ENCODE assay signal across 9 cellular contexts in genomic region chr6:129280719-129281118, GRCh38.
DNase-seq lines count a peak whose midpoint lies in the region; ATAC-seq and TF ChIP-seq lines count a peak whose summit lies in the region.
"Had no signal": no experiment of that assay in that cellular context is flagged by ENCODE, and none has a peak within 500 bp of the region (broad histone marks: within the 10 kb centered on the region; RNA-seq: fewer than 3 reads in every experiment).

No MANE protein-coding gene starts in this region.

- H3K9me3 ChIP-seq in spleen = no peaks in the 10 kb centered on the region

- intact Hi-C loops in activated CD4-positive, alpha-beta T cell treated with anti-CD3 and anti-CD28 coated beads, Interleukin-2, amount 10 ng/mL, durations not matched to agents 24 days and 14 days (cut with micrococcal nuclease) = no loop called here
- intact Hi-C loops in dorsolateral prefrontal cortex (cut with DNase I) (no loop called here), spleen (cut with DNase I; ENCODE audit: low total_unique reads) (no loop called here)

- H3K27me3 ChIP-seq in dorsolateral prefrontal cortex (no peaks in the 10 kb centered on the region), spleen (replicated peaks in 1 of 7) (no peaks in the 10 kb centered on the region)

- no peak for TF ChIP-seq CTCF in dorsolateral prefrontal cortex (IDR thresholded peaks at IDR 0.05 in 54 of 56, conservative IDR thresholded peaks at IDR 0.05 in 2 of 56; ENCODE audit: low read depth in 1 of 56, partially characterized antibody in 56 of 56)
- TF ChIP-seq CTCF in spleen (IDR thresholded peaks at IDR 0.05 in 8 of 11, conservative IDR thresholded peaks at IDR 0.05 in 3 of 11) = no peak

- peaks cover 11% of the 10 kb centered on the region for H3K4me1 Mint-ChIP-seq in activated CD4-positive, alpha-beta T cell treated with anti-CD3 and anti-CD28 coated beads, Interleukin-2, amount 10 ng/mL, durations not matched to agents 24 days and 14 days

- peaks cover 3% of the 10 kb centered on the region for H3K27me3 Mint-ChIP-seq in activated CD4-positive, alpha-beta T cell treated with anti-CD3 and anti-CD28 coated beads, Interleukin-2, amount 10 ng/mL, durations not matched to agents 24 days and 14 days

- H3K4me1 ChIP-seq in spleen = peaks cover 0 to 18% (median 5%) of the 10 kb centered on the region in 6 donors

- H3K27ac ChIP-seq in dorsolateral prefrontal cortex (peak overlapping the region in 45 of 59 donors; percentile 4 to 94 (median 47)), spleen (peak overlapping the region in 1 of 8 donors; percentile 28)

- WGBS in spleen, 5 donors = 11 to 33% (median 22%) methylated on average over 1 of the region's 1 CpG

- peak; percentile 79 for DNase-seq in activated CD4-positive, alpha-beta T cell treated with anti-CD3 and anti-CD28 coated beads, Interleukin-2, amount 10 ng/mL, durations not matched to agents 24 days and 14 days
- DNase-seq in dorsolateral prefrontal cortex = peak in 1 of 10 donors; percentile 34
- DNase-seq in stimulated activated CD4-positive, alpha-beta T cell treated with anti-CD3 and anti-CD28 coated beads, Interleukin-2, amount 100 ng/mL, for 4 hours (ENCODE audit: low read depth) = peak; percentile 19
- no peak for DNase-seq in dermis blood vessel endothelial cell
- DNase-seq in AG08396 (ENCODE audit: low spot score) = no peak
- DNase-seq in NCI-H187 treated with DMSO at 0.1 percent for 48 hours (lab: John Stamatoyannopoulos, UW) = no peak
- no peak for DNase-seq in spleen
- DNase-seq: midbrain had no signal

- H3K36me3 ChIP-seq in spleen = no peaks in the 10 kb centered on the region

- ATAC-seq in GM18867 (IDR thresholded peaks at IDR 0.05; ENCODE audit: unreplicated experiment) = peak; percentile 58

- H3K9me3 Mint-ChIP-seq in activated CD4-positive, alpha-beta T cell treated with anti-CD3 and anti-CD28 coated beads, Interleukin-2, amount 10 ng/mL, durations not matched to agents 24 days and 14 days = no peaks in the 10 kb centered on the region

- no peak for TF ChIP-seq POLR2A in spleen (IDR thresholded peaks at IDR 0.05)

- peak overlapping the region in 2 of 59 donors; percentile 16 to 28 for H3K4me3 ChIP-seq in dorsolateral prefrontal cortex
- H3K4me3 ChIP-seq in spleen = no peak overlapping the region

- H3K27ac Mint-ChIP-seq in activated CD4-positive, alpha-beta T cell treated with anti-CD3 and anti-CD28 coated beads, Interleukin-2, amount 10 ng/mL, durations not matched to agents 24 days and 14 days = no peak overlapping the region

- H3K4me3 Mint-ChIP-seq in activated CD4-positive, alpha-beta T cell treated with anti-CD3 and anti-CD28 coated beads, Interleukin-2, amount 10 ng/mL, durations not matched to agents 24 days and 14 days = peak overlapping the region; percentile 22

- H3K36me3 Mint-ChIP-seq in activated CD4-positive, alpha-beta T cell treated with anti-CD3 and anti-CD28 coated beads, Interleukin-2, amount 10 ng/mL, durations not matched to agents 24 days and 14 days (ENCODE audit: low read depth) = no peaks in the 10 kb centered on the region

Comparison
In these comparisons a context has a peak if more than half of its experiments do, and no peak if none do; other contexts are left out.
1. DNase-seq: peak in activated CD4-positive, alpha-beta T cell treated with anti-CD3 and anti-CD28 coated beads, Interleukin-2, amount 10 ng/mL, durations not matched to agents 24 days and 14 days (single experiment) and stimulated activated CD4-positive, alpha-beta T cell treated with anti-CD3 and anti-CD28 coated beads, Interleukin-2, amount 100 ng/mL, for 4 hours (single experiment); none in dermis blood vessel endothelial cell (single experiment), AG08396 (single experiment), NCI-H187 treated with DMSO at 0.1 percent for 48 hours (single experiment) and spleen (single experiment).